1 cellular context compared by ENCODE assay signal in genomic region chr16:2955779-2956565, GRCh38.
TF ChIP-seq lines count a peak whose summit lies in the region.

No MANE protein-coding gene starts in this region.

TF ChIP-seq in GM12878, 131 proteins besides CTCF, POLR2A, EP300 and RAD21:
- peak; percentile 37; the same call in 1 of the 2 replicates for TF ChIP-seq YY1 (IDR thresholded peaks at IDR 0.05; ENCODE audit: low read depth, low read length)
- TF ChIP-seq IRF5 (IDR thresholded peaks at IDR 0.05; ENCODE audit: borderline replicate concordance), result no peak
